In genomic region chr19:49767380-49767779, GRCh38 we compare ENCODE assay signal across 8 cellular contexts. TPM values are rescaled to one million over a fixed set of nuclear protein-coding genes. Genes with fewer than 3 reads are reported as not detected.
A peak's percentile ranks its signal among the peaks of the same experiment; 100 is the strongest.
DNase-seq lines count a peak whose midpoint lies in the region; ATAC-seq and TF ChIP-seq lines count a peak whose summit lies in the region.

No MANE protein-coding gene starts in this region.

- no peak for TF ChIP-seq EP300 in upper lobe of left lung (IDR thresholded peaks at IDR 0.05)

- H3K4me3 ChIP-seq in cardiac muscle cell (peak overlapping the region; percentile 95), astrocyte of the cerebellum (ENCODE audit: low read depth, low read length) (peak overlapping the region; percentile 91), right lobe of liver (peak overlapping the region; percentile 63 to 74 (median 71)), upper lobe of left lung (peak overlapping the region; percentile 79 to 95 (median 87))

- 0% methylated on average over 9 of the region's 9 CpGs for WGBS in right lobe of liver (ENCODE audit: insufficient coverage, low coverage, low lambda C conversion rate, missing lambda C conversion rate)
- 1 to 2% methylated on average over 9 of the region's 9 CpGs for whole genome bisulfite sequencing in upper lobe of left lung, 2 donors

- H3K27ac ChIP-seq in cardiac muscle cell (peak overlapping the region; percentile 70), right lobe of liver (peak overlapping the region; percentile 30 to 60 (median 59)), upper lobe of left lung (peak overlapping the region; percentile 85 to 94 (median 92))

- no peaks in the 10 kb centered on the region for H3K9me3 ChIP-seq in cardiac muscle cell (ENCODE audit: low read depth)
- H3K9me3 ChIP-seq in right lobe of liver, result no peaks in the 10 kb centered on the region
- no peaks in the 10 kb centered on the region for H3K9me3 ChIP-seq in upper lobe of left lung

- no peaks in the 10 kb centered on the region for H3K27me3 ChIP-seq in cardiac muscle cell
- no peaks in the 10 kb centered on the region for H3K27me3 ChIP-seq in right lobe of liver
- H3K27me3 ChIP-seq in upper lobe of left lung, result no peaks in the 10 kb centered on the region

- no peak for ATAC-seq in left cardiac atrium
- ATAC-seq in right lobe of liver, result no peak
- ATAC-seq in upper lobe of left lung (ENCODE audit: low FRiP score in 2 of 2), result no peak
- ATAC-seq in GM21786 (IDR thresholded peaks at IDR 0.05; ENCODE audit: unreplicated experiment), result no peak

- H3K36me3 ChIP-seq in cardiac muscle cell (no peaks in the 10 kb centered on the region), right lobe of liver (no peaks in the 10 kb centered on the region), upper lobe of left lung (no peaks in the 10 kb centered on the region)

- TF ChIP-seq POLR2A in right lobe of liver (IDR thresholded peaks at IDR 0.05) (no peak), upper lobe of left lung (IDR thresholded peaks at IDR 0.05) (peak in 1 of 4 donors; percentile 11)

- peaks cover 11% of the 10 kb centered on the region for H3K4me1 ChIP-seq in cardiac muscle cell (ENCODE audit: low read depth)
- peaks cover 0 to 18% (median 8%) of the 10 kb centered on the region in 4 donors for H3K4me1 ChIP-seq in right lobe of liver
- H3K4me1 ChIP-seq in upper lobe of left lung, result peaks cover 17 to 30% (median 24%) of the 10 kb centered on the region in 4 donors

- TF ChIP-seq CTCF in cardiac muscle cell (IDR thresholded peaks at IDR 0.05; ENCODE audit: low read depth, low read length) (no peak), astrocyte of the cerebellum (IDR thresholded peaks at IDR 0.05; ENCODE audit: low read depth, low read length, missing control alignments) (no peak), right lobe of liver (IDR thresholded peaks at IDR 0.05) (no peak), upper lobe of left lung (IDR thresholded peaks at IDR 0.05) (no peak), GM13976 (IDR thresholded peaks at IDR 0.05; ENCODE audit: borderline replicate concordance, control extremely low read depth, extremely low read depth, insufficient read depth, missing control alignments) (no peak)

- in situ Hi-C loops in astrocyte of the cerebellum (cut with HindIII; ENCODE audit: low sequenced_read_pairs) (no loop called here), GM13976 (cut with MboI; ENCODE audit: low sequenced_read_pairs, unreplicated experiment) (no loop called here)

- intact Hi-C loops in left cardiac atrium (cut with DNase I) (loop anchor here in 1 of 2 donors (5.0 kb wide), 2 partner anchors 40 to 100 kb away; partner anchors contain the start of gene PNKP), right lobe of liver (cut with DNase I) (no loop called here)

- peak; percentile 12 to 30 for DNase-seq in cardiac muscle cell (ENCODE audit: low read depth in 1 of 2, low spot score in 1 of 2)
- no peak for DNase-seq in left cardiac atrium
- no peak for DNase-seq in astrocyte of the cerebellum (ENCODE audit: low read depth)
- no peak for DNase-seq in right lobe of liver
- DNase-seq in upper lobe of left lung, result no peak
- DNase-seq in effector CD8-positive, alpha-beta T cell (lab: John Stamatoyannopoulos, UW), result no peak
- DNase-seq in GM13976 (ENCODE audit: low spot score), result no peak

RNA-seq across cellular contexts. Expression of gene AP2A1, which starts 0.6 kb away (rescaled TPM):
- total RNA-seq in cardiac muscle cell (152 and 153 TPM in 2 replicates), left cardiac atrium (10 to 100 TPM; 68.0 to 77.8 TPM), right lobe of liver (100 to 1,000 TPM in 1 of 6 experiments, 10 to 100 TPM in 5; 38.7 to 103 (median 49.8) TPM), upper lobe of left lung (100 to 1,000 TPM in 1 of 6 donors, 10 to 100 TPM in 5; 46.0 to 113 (median 77.6) TPM)
- 64.2 and 78.0 TPM in 2 replicates for polyA plus RNA-seq in cardiac muscle cell

RNA-seq across cellular contexts. Expression of gene TSKS, which starts 4.3 kb away (rescaled TPM):
- total RNA-seq in cardiac muscle cell (0.09 TPM in 1 of 2 replicates, not detected in the other), left cardiac atrium (1 to 10 TPM in 1 of 2 donors, under 1 TPM in 1; 0.76 to 1.1 TPM), right lobe of liver (not detected), upper lobe of left lung (under 1 TPM in 3 of 6 donors, not detected in 3; 0.15 to 0.91 (median 0.37) TPM)
- polyA plus RNA-seq in cardiac muscle cell, result not detected in 2 replicates

RNA-seq across cellular contexts. Expression of gene FUZ, which starts 45.7 kb away (rescaled TPM):
- total RNA-seq in cardiac muscle cell, result 37.8 and 60.8 TPM in 2 replicates
- 35.6 and 39.0 TPM in 2 replicates for polyA plus RNA-seq in cardiac muscle cell
- total RNA-seq in left cardiac atrium, result 10 to 100 TPM; 11.0 to 16.2 TPM
- 10 to 100 TPM in 1 of 6 experiments, 1 to 10 TPM in 5; 3.7 to 10.7 (median 6.3) TPM for total RNA-seq in right lobe of liver
- 10 to 100 TPM; 17.3 to 43.0 (median 22.3) TPM for total RNA-seq in upper lobe of left lung

RNA-seq across cellular contexts. Expression of gene MED25, which starts 50.7 kb away (rescaled TPM):
- total RNA-seq in cardiac muscle cell, result 68.7 and 83.7 TPM in 2 replicates
- 69.9 and 73.2 TPM in 2 replicates for polyA plus RNA-seq in cardiac muscle cell
- total RNA-seq in left cardiac atrium, result 10 to 100 TPM; 48.7 to 55.6 TPM
- 10 to 100 TPM in 5 of 6 experiments, 1 to 10 TPM in 1; 9.9 to 16.3 (median 11.8) TPM for total RNA-seq in right lobe of liver
- total RNA-seq in upper lobe of left lung, result 100 to 1,000 TPM in 1 of 6 donors, 10 to 100 TPM in 5; 41.7 to 110 (median 61.2) TPM

Comparison
In these comparisons a context has a peak if more than half of its experiments do, and no peak if none do; other contexts are left out.
1. DNase-seq: peak in cardiac muscle cell (2 of 2); none in left cardiac atrium (single experiment), astrocyte of the cerebellum (single experiment), right lobe of liver (0 of 3), upper lobe of left lung (0 of 2), effector CD8-positive, alpha-beta T cell (single experiment) and GM13976 (single experiment).
2. Peak in every context shown above with its lines, with median percentiles within 50 percentile points of each other: H3K27ac ChIP-seq and H3K4me3 ChIP-seq.